In genomic region chr4:169229571-169230028, GRCh38 we compare ENCODE assay signal across 1 cellular context.
TF ChIP-seq lines count a peak whose summit lies in the region.

No MANE protein-coding gene starts in this region.

TF ChIP-seq in IMR-90, 13 proteins besides CTCF, POLR2A, EP300 and RAD21:
- TF ChIP-seq FOS (IDR thresholded peaks at IDR 0.05; ENCODE audit: low read depth, low read length) (peak; percentile 84), ELK1 (IDR thresholded peaks at IDR 0.05; ENCODE audit: borderline replicate concordance, low read depth, low read length) (no peak), MAFK (IDR thresholded peaks at IDR 0.05; ENCODE audit: low read depth, low read length) (peak; percentile 23; the same call in 1 of the 2 replicates), CEBPB (IDR thresholded peaks at IDR 0.05; ENCODE audit: low read depth, low read length) (peak; percentile 74)
TF ChIP-seq in IMR-90: peak in this region for 3.
